In genomic region chr14:50363734-50364113, GRCh38 we compare ENCODE assay signal across 9 cellular contexts. TPM values are rescaled to one million over a fixed set of nuclear protein-coding genes. Genes with fewer than 3 reads are reported as not detected.
DNase-seq lines count a peak whose midpoint lies in the region; ATAC-seq, FAIRE-seq and TF ChIP-seq lines count a peak whose summit lies in the region.
"Had no signal": no experiment of that assay in that cellular context is flagged by ENCODE, and none has a peak within 500 bp of the region (broad histone marks: within the 10 kb centered on the region; RNA-seq: fewer than 3 reads in every experiment).

No MANE protein-coding gene starts in this region.

- H2BK5ac ChIP-seq in IMR-90 (ENCODE audit: low read depth, low read length, poor library complexity, severe bottlenecking), result peak overlapping the region; percentile 3

- H3K36me3 Mint-ChIP-seq in activated CD8-positive, alpha-beta memory T cell treated with anti-CD3 and anti-CD28 coated beads, Interleukin-2, amount 10 ng/mL, durations not matched to agents 7 days and 5 days, result peaks cover 18% of the 10 kb centered on the region
- H3K36me3 Mint-ChIP-seq in stimulated activated effector memory CD8-positive, alpha-beta T cell treated with anti-CD3 and anti-CD28 coated beads, Interleukin-12 subunit alpha, Interleukin-12 subunit beta, amount 100 ng/mL, for 72 hours, result peaks cover 7% of the 10 kb centered on the region

- H4K8ac ChIP-seq in IMR-90 (ENCODE audit: low read depth in 2 of 2, low read length in 2 of 2), result peak overlapping the region; percentile 18 to 82; a peak in 3 of 4 replicates

- peak overlapping the region; percentile 97 for H3K27ac Mint-ChIP-seq in activated CD8-positive, alpha-beta memory T cell treated with anti-CD3 and anti-CD28 coated beads, Interleukin-2, amount 10 ng/mL, durations not matched to agents 7 days and 5 days
- H3K27ac Mint-ChIP-seq in stimulated activated effector memory CD8-positive, alpha-beta T cell treated with anti-CD3 and anti-CD28 coated beads, Interleukin-12 subunit alpha, Interleukin-12 subunit beta, amount 100 ng/mL, for 72 hours, result peak overlapping the region; percentile 91

- H2BK120ac ChIP-seq in IMR-90 (ENCODE audit: low read depth, low read length), result peak overlapping the region; percentile 60

- peaks cover 16% of the 10 kb centered on the region for H3K9me1 ChIP-seq in IMR-90 (ENCODE audit: insufficient read depth, low read length)

- H3K4me1 Mint-ChIP-seq in activated CD8-positive, alpha-beta memory T cell treated with anti-CD3 and anti-CD28 coated beads, Interleukin-2, amount 10 ng/mL, durations not matched to agents 7 days and 5 days, result peaks cover 31% of the 10 kb centered on the region
- H3K4me1 Mint-ChIP-seq in stimulated activated effector memory CD8-positive, alpha-beta T cell treated with anti-CD3 and anti-CD28 coated beads, Interleukin-12 subunit alpha, Interleukin-12 subunit beta, amount 100 ng/mL, for 72 hours, result peaks cover 30% of the 10 kb centered on the region
- H3K4me1 Mint-ChIP-seq: neural crest cell had no signal

- peak overlapping the region; percentile 4; the same call in 1 of the 3 replicates for H2BK15ac ChIP-seq in IMR-90 (ENCODE audit: low read depth, low read length)

- H2AK5ac ChIP-seq in IMR-90 (ENCODE audit: low read depth, low read length), result peak overlapping the region; percentile 60; the same call in 1 of the 2 replicates

- H3K14ac ChIP-seq in IMR-90 (replicated peaks; ENCODE audit: low read depth, low read length), result peak overlapping the region; percentile 91

- TF ChIP-seq RAD21 in IMR-90 (IDR thresholded peaks at IDR 0.05; ENCODE audit: low read length), result no peak

- peak overlapping the region; percentile 88 for H3K4me2 ChIP-seq in IMR-90 (ENCODE audit: low read depth, low read length)

- in situ Hi-C loops in IMR-90 (cut with MboI; ENCODE audit: low sequenced_read_pairs), result no loop called here

- peak; percentile 36 for DNase-seq in EL
- peak; percentile 18 for DNase-seq in IMR-90
- DNase-seq in activated CD8-positive, alpha-beta memory T cell treated with anti-CD3 and anti-CD28 coated beads, Interleukin-2, amount 10 ng/mL, durations not matched to agents 7 days and 5 days, result peak; percentile 82
- DNase-seq in left ventricle myocardium inferior, result no peak
- peak in 1 of 2 donors; percentile 65 for DNase-seq in stimulated activated effector memory CD8-positive, alpha-beta T cell treated with anti-CD3 and anti-CD28 coated beads, Interleukin-12 subunit alpha, Interleukin-12 subunit beta, amount 100 ng/mL, for 72 hours (ENCODE audit: low spot score in 2 of 2)
- DNase-seq in dedifferentiated amniotic fluid mesenchymal stem cell (ENCODE audit: extremely low spot score), result no peak
- DNase-seq in urothelium cell line (ENCODE audit: low spot score), result no peak

- CTCF ChIA-PET in IMR-90 (lab: Yijun Ruan, JAX), result no interaction called here
- CTCF ChIA-PET in activated CD8-positive, alpha-beta memory T cell treated with anti-CD3 and anti-CD28 coated beads, Interleukin-2, amount 10 ng/mL, durations not matched to agents 7 days and 5 days (lab: Charles Lee), result interaction anchor here (1.1 to 2.8 kb wide), 6 partner anchors 28 to 497 kb away, joined by 3 to 18 read pairs (median 4); partner anchors contain the start of genes CDKL1 and MAP4K5

- intact Hi-C loops in IMR-90 (cut with micrococcal nuclease) (no loop called here), left ventricle myocardium inferior (cut with micrococcal nuclease) (no loop called here)

- no peaks in the 10 kb centered on the region for H3K27me3 Mint-ChIP-seq in activated CD8-positive, alpha-beta memory T cell treated with anti-CD3 and anti-CD28 coated beads, Interleukin-2, amount 10 ng/mL, durations not matched to agents 7 days and 5 days

- no peaks in the 10 kb centered on the region for H3K27me3 ChIP-seq in IMR-90 (ENCODE audit: control insufficient read depth, insufficient read depth, low read length)
- no peaks in the 10 kb centered on the region for H3K27me3 ChIP-seq in left ventricle myocardium inferior (ENCODE audit: low read depth)

- no peak for TF ChIP-seq POLR2A in IMR-90 (IDR thresholded peaks at IDR 0.05; ENCODE audit: low read depth, low read length)

- no peak for FAIRE-seq in urothelium cell line (lab: Jason Lieb, UNC)

- H3K56ac ChIP-seq in IMR-90 (ENCODE audit: extremely low read depth, insufficient read depth, low read length), result no peak overlapping the region

- H2BK20ac ChIP-seq in IMR-90 (ENCODE audit: low read depth, low read length), result peak overlapping the region; percentile 79; the same call in 1 of the 2 replicates

- peak overlapping the region; percentile 87 for H3K18ac ChIP-seq in IMR-90 (ENCODE audit: low read depth, low read length)

- peak overlapping the region; percentile 99 for H4K5ac ChIP-seq in IMR-90 (ENCODE audit: low read depth, low read length)

- ATAC-seq in GM21390 (IDR thresholded peaks at IDR 0.05; ENCODE audit: unreplicated experiment), result peak; percentile 98
- ATAC-seq in IMR-90 (ENCODE audit: low read depth), result peak; percentile 76
- ATAC-seq in activated CD8-positive, alpha-beta memory T cell treated with anti-CD3 and anti-CD28 coated beads, Interleukin-2, amount 10 ng/mL, durations not matched to agents 7 days and 5 days, result peak; percentile 93
- ATAC-seq in stimulated activated effector memory CD8-positive, alpha-beta T cell treated with anti-CD3 and anti-CD28 coated beads, Interleukin-12 subunit alpha, Interleukin-12 subunit beta, amount 100 ng/mL, for 72 hours, result peak; percentile 95

- H3K79me1 ChIP-seq in IMR-90 (ENCODE audit: low read depth in 1 of 2, low read length in 2 of 2), result no peaks in the 10 kb centered on the region; a peak in 1 of 4 replicates

- H3K9me3 ChIP-seq in IMR-90 (ENCODE audit: control insufficient read depth, insufficient read depth, low read length) (no peaks in the 10 kb centered on the region), left ventricle myocardium inferior (replicated peaks) (no peaks in the 10 kb centered on the region)

- POLR2A ChIA-PET in IMR-90 (lab: Charles Lee; ENCODE audit: unreplicated experiment), result interaction anchor here (0.5 kb wide), 1 partner anchor 25 kb away, joined by 3 read pairs; no protein-coding TSS in a partner anchor

- H3K9me3 Mint-ChIP-seq in activated CD8-positive, alpha-beta memory T cell treated with anti-CD3 and anti-CD28 coated beads, Interleukin-2, amount 10 ng/mL, durations not matched to agents 7 days and 5 days (ENCODE audit: low read depth), result peaks cover 2% of the 10 kb centered on the region
- no peaks in the 10 kb centered on the region for H3K9me3 Mint-ChIP-seq in stimulated activated effector memory CD8-positive, alpha-beta T cell treated with anti-CD3 and anti-CD28 coated beads, Interleukin-12 subunit alpha, Interleukin-12 subunit beta, amount 100 ng/mL, for 72 hours
- H3K9me3 Mint-ChIP-seq: neural crest cell had no signal

- H3K4ac ChIP-seq in IMR-90 (ENCODE audit: low read depth, low read length), result peak overlapping the region; percentile 79

- H3K23ac ChIP-seq in IMR-90 (ENCODE audit: low read depth, low read length), result peak overlapping the region; percentile 68

- no TSS peak for BruUV-seq in IMR-90 (replicated peaks; lab: Mats Ljungman, UMichigan)

- H4K91ac ChIP-seq in IMR-90 (ENCODE audit: insufficient read depth, low read depth, low read length), result peak overlapping the region; percentile 2; the same call in 1 of the 2 replicates

- H3K27ac ChIP-seq in IMR-90 (ENCODE audit: insufficient read depth, low read length) (peak overlapping the region; percentile 82; the same call in 1 of the 2 replicates), left ventricle myocardium inferior (replicated peaks) (peak overlapping the region; percentile 76)

- TF ChIP-seq CTCF in IMR-90 (conservative IDR thresholded peaks at IDR 0.05; ENCODE audit: low read depth, low read length), result no peak
- TF ChIP-seq CTCF in left ventricle myocardium inferior (IDR thresholded peaks at IDR 0.05; ENCODE audit: borderline replicate concordance), result no peak

- H3K4me3 ChIP-seq in IMR-90 (ENCODE audit: insufficient read depth, low read depth, low read length) (peak overlapping the region; percentile 5; the same call in 1 of the 2 replicates), left ventricle myocardium inferior (peak overlapping the region; percentile 45)

- peak overlapping the region; percentile 90 for H2AFZ ChIP-seq in IMR-90 (replicated peaks; ENCODE audit: low read length, poor library complexity)

- H3K4me1 ChIP-seq in IMR-90 (ENCODE audit: control insufficient read depth, insufficient read depth, low read length), result peaks cover 7% of the 10 kb centered on the region
- H3K4me1 ChIP-seq in left ventricle myocardium inferior, result peaks cover 19% of the 10 kb centered on the region

- 22% methylated on average over 2 of the region's 3 CpGs; no CpG with 5 or more reads in 1 of the 2 experiments for WGBS in IMR-90 (ENCODE audit: extremely low coverage in 2 of 2, insufficient read length in 1 of 2), 2 experiments

- H3K9ac ChIP-seq in IMR-90 (ENCODE audit: low read depth, low read length), result 0 out of 2 replicates have a peak overlapping the region, but pooled peaks have one; percentile 16

- dilution Hi-C loops in IMR-90 (cut with HindIII; ENCODE audit: low sequenced_read_pairs, unreplicated experiment), result no loop called here

- peak overlapping the region; percentile 92 for H3K4me3 Mint-ChIP-seq in activated CD8-positive, alpha-beta memory T cell treated with anti-CD3 and anti-CD28 coated beads, Interleukin-2, amount 10 ng/mL, durations not matched to agents 7 days and 5 days
- peak overlapping the region; percentile 76 for H3K4me3 Mint-ChIP-seq in stimulated activated effector memory CD8-positive, alpha-beta T cell treated with anti-CD3 and anti-CD28 coated beads, Interleukin-12 subunit alpha, Interleukin-12 subunit beta, amount 100 ng/mL, for 72 hours
- H3K4me3 Mint-ChIP-seq: neural crest cell had no signal

- no peaks in the 10 kb centered on the region for H4K20me1 ChIP-seq in IMR-90 (ENCODE audit: insufficient read depth, low read length)

- H2AK9ac ChIP-seq in IMR-90 (replicated peaks; ENCODE audit: low read depth, low read length, poor library complexity), result peak overlapping the region; percentile 2

- H3K36me3 ChIP-seq in IMR-90 (ENCODE audit: control insufficient read depth, insufficient read depth, low read length) (0 out of 2 replicates have a peak, but pooled peaks cover 2% of the 10 kb centered on the region), left ventricle myocardium inferior (no peaks in the 10 kb centered on the region)

RNA-seq across cellular contexts. Expression of gene CDKL1, which starts 33.0 kb away (rescaled TPM):
- 3.8 and 7.2 TPM in 2 replicates for total RNA-seq in IMR-90 (2012; rRNA removed)
- 1.5 and 1.9 TPM in 2 replicates for polyA plus RNA-seq in IMR-90 (2012; rRNA removed)
- 0.75 and 0.87 TPM in 2 replicates for polyA plus RNA-seq in IMR-90 (2012; cell fraction: cytosol; rRNA removed)
- polyA plus RNA-seq in IMR-90 (2012; cell fraction: nucleus; rRNA removed; ENCODE audit: low replicate concordance), result 1.0 and 5.3 TPM in 2 replicates
- 10 to 100 TPM; 13.5 to 17.6 TPM for total RNA-seq in activated CD8-positive, alpha-beta memory T cell treated with anti-CD3 and anti-CD28 coated beads, Interleukin-2, amount 10 ng/mL, durations not matched to agents 7 days and 5 days
- 1.3 TPM for total RNA-seq in left ventricle myocardium inferior

RNA-seq across cellular contexts. Expression of gene DMAC2L, which starts 51.6 kb away (rescaled TPM):
- 3.9 and 5.0 TPM in 2 replicates for total RNA-seq in IMR-90 (2012; rRNA removed)
- polyA plus RNA-seq in IMR-90 (2012; rRNA removed), result 6.1 and 7.8 TPM in 2 replicates
- 2.2 and 9.5 TPM in 2 replicates for polyA plus RNA-seq in IMR-90 (2012; cell fraction: cytosol; rRNA removed)
- polyA plus RNA-seq in IMR-90 (2012; cell fraction: nucleus; rRNA removed; ENCODE audit: low replicate concordance), result 6.2 and 11.8 TPM in 2 replicates
- total RNA-seq in activated CD8-positive, alpha-beta memory T cell treated with anti-CD3 and anti-CD28 coated beads, Interleukin-2, amount 10 ng/mL, durations not matched to agents 7 days and 5 days, result 10 to 100 TPM; 13.3 to 16.1 TPM
- 28.3 TPM for total RNA-seq in left ventricle myocardium inferior

RNA-seq across cellular contexts. Expression of gene L2HGDH, which starts 51.7 kb away (rescaled TPM):
- total RNA-seq in IMR-90 (2012; rRNA removed) (3.8 and 5.0 TPM in 2 replicates), left ventricle myocardium inferior (11.3 TPM)
- 2.8 and 3.1 TPM in 2 replicates for polyA plus RNA-seq in IMR-90 (2012; rRNA removed)
- polyA plus RNA-seq in IMR-90 (2012; cell fraction: cytosol; rRNA removed), result 1.5 and 2.3 TPM in 2 replicates
- polyA plus RNA-seq in IMR-90 (2012; cell fraction: nucleus; rRNA removed; ENCODE audit: low replicate concordance), result 0.87 and 2.4 TPM in 2 replicates
- 10 to 100 TPM; 13.5 to 15.0 TPM for total RNA-seq in activated CD8-positive, alpha-beta memory T cell treated with anti-CD3 and anti-CD28 coated beads, Interleukin-2, amount 10 ng/mL, durations not matched to agents 7 days and 5 days

Comparison
In these comparisons a context has a peak if more than half of its experiments do, and no peak if none do; other contexts are left out.
1. DNase-seq: peak in EL (single experiment), IMR-90 (single experiment) and activated CD8-positive, alpha-beta memory T cell treated with anti-CD3 and anti-CD28 coated beads, Interleukin-2, amount 10 ng/mL, durations not matched to agents 7 days and 5 days (single experiment); none in left ventricle myocardium inferior (single experiment), dedifferentiated amniotic fluid mesenchymal stem cell (single experiment) and urothelium cell line (single experiment).
2. Peak in every context shown above with its lines, with median percentiles within 50 percentile points of each other: ATAC-seq.